Comparison of ENCODE assay signal across 8 cellular contexts in genomic region chr4:186067757-186068385, GRCh38. TPM values are rescaled to one million over a fixed set of nuclear protein-coding genes. Genes with fewer than 3 reads are reported as not detected.
DNase-seq lines count a peak whose midpoint lies in the region; ATAC-seq and TF ChIP-seq lines count a peak whose summit lies in the region.

No MANE protein-coding gene starts in this region.

- H3K9me3 ChIP-seq in BLaER1 (no peaks in the 10 kb centered on the region), psoas muscle (no peaks in the 10 kb centered on the region)

- peaks cover 11% of the 10 kb centered on the region for H3K4me1 Mint-ChIP-seq in activated naive CD4-positive, alpha-beta T cell treated with anti-CD3 and anti-CD28 coated beads for 36 hours (ENCODE audit: low read depth)
- peaks cover 9% of the 10 kb centered on the region for H3K4me1 Mint-ChIP-seq in activated T-helper 2 cell treated with anti-CD3 and anti-CD28 coated beads, Interferon-gamma antibody, Interleukin-2, Interleukin-4, amounts not matched to agents 10 μg/mL and 5 μg/mL and 100 μg/mL, durations not matched to agents 14 hours and 24 hours and 36 hours (ENCODE audit: low read depth)

- H3K4me3 ChIP-seq in BLaER1 (no peak overlapping the region), psoas muscle (peak overlapping the region; percentile 74)

- no peaks in the 10 kb centered on the region for H3K36me3 Mint-ChIP-seq in activated naive CD4-positive, alpha-beta T cell treated with anti-CD3 and anti-CD28 coated beads for 36 hours (ENCODE audit: low read depth)
- no peaks in the 10 kb centered on the region for H3K36me3 Mint-ChIP-seq in activated T-helper 2 cell treated with anti-CD3 and anti-CD28 coated beads, Interferon-gamma antibody, Interleukin-2, Interleukin-4, amounts not matched to agents 10 μg/mL and 5 μg/mL and 100 μg/mL, durations not matched to agents 14 hours and 24 hours and 36 hours (ENCODE audit: low read depth)

- H3K9me3 Mint-ChIP-seq in activated naive CD4-positive, alpha-beta T cell treated with anti-CD3 and anti-CD28 coated beads for 36 hours: no peaks in the 10 kb centered on the region
- H3K9me3 Mint-ChIP-seq in activated T-helper 2 cell treated with anti-CD3 and anti-CD28 coated beads, Interferon-gamma antibody, Interleukin-2, Interleukin-4, amounts not matched to agents 10 μg/mL and 5 μg/mL and 100 μg/mL, durations not matched to agents 14 hours and 24 hours and 36 hours: no peaks in the 10 kb centered on the region

- H4K20me1 ChIP-seq in BLaER1: no peaks in the 10 kb centered on the region

- no peak overlapping the region for H3K27ac Mint-ChIP-seq in activated naive CD4-positive, alpha-beta T cell treated with anti-CD3 and anti-CD28 coated beads for 36 hours
- no peak overlapping the region for H3K27ac Mint-ChIP-seq in activated T-helper 2 cell treated with anti-CD3 and anti-CD28 coated beads, Interferon-gamma antibody, Interleukin-2, Interleukin-4, amounts not matched to agents 10 μg/mL and 5 μg/mL and 100 μg/mL, durations not matched to agents 14 hours and 24 hours and 36 hours

- 26 to 35% (median 28%) methylated on average over 9 of the region's 9 CpGs for WGBS in psoas muscle, 3 donors

- TF ChIP-seq CTCF in psoas muscle (IDR thresholded peaks at IDR 0.05): peak; percentile 55

- DNase-seq in NCI-H524 treated with DMSO at 0.1 percent for 48 hours (lab: John Stamatoyannopoulos, UW) (peak; percentile 9), glomerular visceral epithelial cell (ENCODE audit: extremely low spot score) (peak; percentile 60), psoas muscle (peak in 1 of 2 donors; percentile 56)
- peak; percentile 65 for DNase-seq in activated naive CD4-positive, alpha-beta T cell treated with anti-CD3 and anti-CD28 coated beads for 36 hours
- no peak for DNase-seq in activated T-helper 2 cell treated with anti-CD3 and anti-CD28 coated beads, Interferon-gamma antibody, Interleukin-2, Interleukin-4, amounts not matched to agents 10 μg/mL and 5 μg/mL and 100 μg/mL, durations not matched to agents 14 hours and 24 hours and 36 hours (ENCODE audit: low spot score)

- H3K9ac ChIP-seq in BLaER1: no peak overlapping the region

- peaks cover 16% of the 10 kb centered on the region for H3K4me1 ChIP-seq in BLaER1
- H3K4me1 ChIP-seq in psoas muscle: no peaks in the 10 kb centered on the region

- H3K36me3 ChIP-seq in BLaER1 (no peaks in the 10 kb centered on the region), psoas muscle (ENCODE audit: insufficient read depth in 1 of 2, low read depth in 1 of 2) (no peaks in the 10 kb centered on the region)

- H3K4me2 ChIP-seq in BLaER1: peak overlapping the region; percentile 80

- intact Hi-C loops in activated naive CD4-positive, alpha-beta T cell treated with anti-CD3 and anti-CD28 coated beads for 36 hours (cut with micrococcal nuclease): loop anchor here (1.0 kb wide), 4 partner anchors 69 to 519 kb away; partner anchors contain the start of gene CYP4V2
- intact Hi-C loops in psoas muscle (cut with DNase I): loop anchor here (2.0 to 5.0 kb wide), 3 partner anchors 69 to 129 kb away; partner anchors contain the start of gene CYP4V2 (in 1 of the 2)
- intact Hi-C loops in activated T-helper 2 cell treated with anti-CD3 and anti-CD28 coated beads, Interferon-gamma antibody, Interleukin-2, Interleukin-4, amounts not matched to agents 10 μg/mL and 5 μg/mL and 100 μg/mL, durations not matched to agents 14 hours and 24 hours and 36 hours (cut with micrococcal nuclease): loop anchor here (2.0 kb wide), 1 partner anchor 69 kb away; no protein-coding TSS in a partner anchor

- CTCF ChIA-PET in activated naive CD4-positive, alpha-beta T cell treated with anti-CD3 and anti-CD28 coated beads for 36 hours (lab: Charles Lee): interaction anchor here (0.6 to 2.0 kb wide), 9 partner anchors 64 to 570 kb away, joined by 3 to 10 read pairs (median 4); no protein-coding TSS in a partner anchor

- H3K4me3 Mint-ChIP-seq in activated naive CD4-positive, alpha-beta T cell treated with anti-CD3 and anti-CD28 coated beads for 36 hours: no peak overlapping the region
- H3K4me3 Mint-ChIP-seq in activated T-helper 2 cell treated with anti-CD3 and anti-CD28 coated beads, Interferon-gamma antibody, Interleukin-2, Interleukin-4, amounts not matched to agents 10 μg/mL and 5 μg/mL and 100 μg/mL, durations not matched to agents 14 hours and 24 hours and 36 hours (ENCODE audit: low read depth): no peak overlapping the region

- ATAC-seq in GM18520 (IDR thresholded peaks at IDR 0.05; ENCODE audit: unreplicated experiment): peak; percentile 59
- ATAC-seq in HG03066 (IDR thresholded peaks at IDR 0.05; ENCODE audit: low read depth, unreplicated experiment): peak; percentile 93
- ATAC-seq in psoas muscle: peak; percentile 85 to 96 (median 92)

- H3K27ac ChIP-seq in BLaER1 (no peak overlapping the region), psoas muscle (peak overlapping the region; percentile 17)

- H3K27me3 ChIP-seq in BLaER1 (no peaks in the 10 kb centered on the region), psoas muscle (ENCODE audit: insufficient read depth in 3 of 3, low read length in 2 of 3) (no peaks in the 10 kb centered on the region)

- H3K27me3 Mint-ChIP-seq in activated naive CD4-positive, alpha-beta T cell treated with anti-CD3 and anti-CD28 coated beads for 36 hours (ENCODE audit: low read depth): peaks cover 7% of the 10 kb centered on the region
- H3K27me3 Mint-ChIP-seq in activated T-helper 2 cell treated with anti-CD3 and anti-CD28 coated beads, Interferon-gamma antibody, Interleukin-2, Interleukin-4, amounts not matched to agents 10 μg/mL and 5 μg/mL and 100 μg/mL, durations not matched to agents 14 hours and 24 hours and 36 hours (ENCODE audit: low read depth): peaks cover 15% of the 10 kb centered on the region

RNA-seq across cellular contexts. Expression of gene TLR3, which starts 1.1 kb away (rescaled TPM):
- not detected for total RNA-seq in activated naive CD4-positive, alpha-beta T cell treated with anti-CD3 and anti-CD28 coated beads for 36 hours
- total RNA-seq in psoas muscle: 1 to 10 TPM; 1.0 to 4.0 (median 1.7) TPM
- polyA plus RNA-seq in psoas muscle: under 1 TPM; 0.49 to 0.66 (median 0.49) TPM
- total RNA-seq in activated T-helper 2 cell treated with anti-CD3 and anti-CD28 coated beads, Interferon-gamma antibody, Interleukin-2, Interleukin-4, amounts not matched to agents 10 μg/mL and 5 μg/mL and 100 μg/mL, durations not matched to agents 14 hours and 24 hours and 36 hours: not detected in 2 replicates

RNA-seq across cellular contexts. Expression of gene FAM149A, which starts 36.6 kb away (rescaled TPM):
- total RNA-seq in activated naive CD4-positive, alpha-beta T cell treated with anti-CD3 and anti-CD28 coated beads for 36 hours: under 1 TPM; 0.36 to 0.42 TPM
- total RNA-seq in psoas muscle: 1 to 10 TPM; 3.3 to 9.0 (median 7.8) TPM
- 1 to 10 TPM; 1.0 to 5.8 (median 3.4) TPM for polyA plus RNA-seq in psoas muscle
- total RNA-seq in activated T-helper 2 cell treated with anti-CD3 and anti-CD28 coated beads, Interferon-gamma antibody, Interleukin-2, Interleukin-4, amounts not matched to agents 10 μg/mL and 5 μg/mL and 100 μg/mL, durations not matched to agents 14 hours and 24 hours and 36 hours: 0.30 and 0.60 TPM in 2 replicates
